21 cellular contexts compared by ENCODE assay signal in genomic region chr1:40413527-40414252, GRCh38. TPM values are rescaled to one million over a fixed set of nuclear protein-coding genes. Genes with fewer than 3 reads are reported as not detected.
DNase-seq lines count a peak whose midpoint lies in the region; ATAC-seq and TF ChIP-seq lines count a peak whose summit lies in the region.
"Had no signal": no experiment of that assay in that cellular context is flagged by ENCODE, and none has a peak within 500 bp of the region (broad histone marks: within the 10 kb centered on the region; RNA-seq: fewer than 3 reads in every experiment).

No MANE protein-coding gene starts in this region.

- H3K4me1 ChIP-seq in endodermal cell (ENCODE audit: control insufficient read depth, insufficient read depth, low read length) (peaks cover 3% of the 10 kb centered on the region), Peyer's patch (no peaks in the 10 kb centered on the region)
- H3K4me1 ChIP-seq: left lung, sigmoid colon, SJSA1, upper lobe of right lung had no signal

- no peaks in the 10 kb centered on the region for H3K27me3 Mint-ChIP-seq in activated naive CD4-positive, alpha-beta T cell treated with anti-CD3 and anti-CD28 coated beads for 36 hours (ENCODE audit: low read depth)
- no peaks in the 10 kb centered on the region for H3K27me3 Mint-ChIP-seq in activated CD8-positive, alpha-beta T cell treated with anti-CD3 and anti-CD28 coated beads for 36 hours
- H3K27me3 Mint-ChIP-seq in endodermal cell (ENCODE audit: insufficient read depth): no peaks in the 10 kb centered on the region
- no peaks in the 10 kb centered on the region for H3K27me3 Mint-ChIP-seq in stimulated activated naive B cell treated with anti-CD40 and anti-IgM and Interleukin-4, amounts not matched to agents 10 μg/mL and 1 μg/mL and 100 μg/mL, for 72 hours

- POLR2A ChIA-PET in activated CD8-positive, alpha-beta T cell treated with anti-CD3 and anti-CD28 coated beads for 36 hours (lab: Charles Lee): no interaction called here

- peak overlapping the region; percentile 55 for H3K27ac Mint-ChIP-seq in activated naive CD4-positive, alpha-beta T cell treated with anti-CD3 and anti-CD28 coated beads for 36 hours
- peak overlapping the region; percentile 70 for H3K27ac Mint-ChIP-seq in activated CD8-positive, alpha-beta T cell treated with anti-CD3 and anti-CD28 coated beads for 36 hours
- H3K27ac Mint-ChIP-seq in endodermal cell: no peak overlapping the region
- peak overlapping the region; percentile 80 for H3K27ac Mint-ChIP-seq in stimulated activated naive B cell treated with anti-CD40 and anti-IgM and Interleukin-4, amounts not matched to agents 10 μg/mL and 1 μg/mL and 100 μg/mL, for 72 hours

- no peak for TF ChIP-seq CTCF in activated CD8-positive, alpha-beta T cell treated with anti-CD3 and anti-CD28 coated beads for 36 hours (IDR thresholded peaks at IDR 0.05)
- TF ChIP-seq CTCF in endodermal cell (conservative IDR thresholded peaks at IDR 0.05) (no peak), Peyer's patch (IDR thresholded peaks at IDR 0.05) (no peak)

- H3K27ac ChIP-seq in endodermal cell (ENCODE audit: low read depth, low read length) (no peak overlapping the region), Peyer's patch (no peak overlapping the region)
- H3K27ac ChIP-seq: C4-2B, left lung, sigmoid colon, SJSA1, upper lobe of right lung, WERI-Rb-1 had no signal

- H3K4me1 Mint-ChIP-seq in activated naive CD4-positive, alpha-beta T cell treated with anti-CD3 and anti-CD28 coated beads for 36 hours (ENCODE audit: low read depth): peaks cover 18% of the 10 kb centered on the region
- H3K4me1 Mint-ChIP-seq in activated CD8-positive, alpha-beta T cell treated with anti-CD3 and anti-CD28 coated beads for 36 hours (ENCODE audit: low read depth): peaks cover 49% of the 10 kb centered on the region
- H3K4me1 Mint-ChIP-seq in endodermal cell: peaks cover 26% of the 10 kb centered on the region
- H3K4me1 Mint-ChIP-seq in stimulated activated naive B cell treated with anti-CD40 and anti-IgM and Interleukin-4, amounts not matched to agents 10 μg/mL and 1 μg/mL and 100 μg/mL, for 72 hours: peaks cover 0 to 6% of the 10 kb centered on the region in 2 donors
- H3K4me1 Mint-ChIP-seq: nephron progenitor cell had no signal

- no peaks in the 10 kb centered on the region for H3K9me3 Mint-ChIP-seq in activated naive CD4-positive, alpha-beta T cell treated with anti-CD3 and anti-CD28 coated beads for 36 hours
- no peaks in the 10 kb centered on the region for H3K9me3 Mint-ChIP-seq in activated CD8-positive, alpha-beta T cell treated with anti-CD3 and anti-CD28 coated beads for 36 hours
- H3K9me3 Mint-ChIP-seq in endodermal cell: no peaks in the 10 kb centered on the region
- H3K9me3 Mint-ChIP-seq in stimulated activated naive B cell treated with anti-CD40 and anti-IgM and Interleukin-4, amounts not matched to agents 10 μg/mL and 1 μg/mL and 100 μg/mL, for 72 hours: no peaks in the 10 kb centered on the region
- H3K9me3 Mint-ChIP-seq: H9, nephron progenitor cell had no signal

- H3K4me3 ChIP-seq in endodermal cell (ENCODE audit: low read length) (peak overlapping the region; percentile 5), Peyer's patch (no peak overlapping the region)
- H3K4me3 ChIP-seq: left lung, sigmoid colon, SJSA1, upper lobe of right lung had no signal

- no peak for DNase-seq in activated naive CD4-positive, alpha-beta T cell treated with anti-CD3 and anti-CD28 coated beads for 36 hours
- DNase-seq in activated naive CD4-positive, alpha-beta T cell treated with anti-CD3 and anti-CD28 coated beads, Interleukin-2, amount 50 U/mL, for 16 hours: no peak
- DNase-seq in activated CD8-positive, alpha-beta T cell treated with anti-CD3 and anti-CD28 coated beads for 36 hours: no peak
- DNase-seq in endodermal cell (no peak), Peyer's patch (no peak)
- DNase-seq in stimulated activated naive B cell treated with anti-CD40 and anti-IgM and Interleukin-4, amounts not matched to agents 10 μg/mL and 1 μg/mL and 100 μg/mL, for 72 hours: no peak
- DNase-seq: erythroblast; foreskin fibroblast; H9; left lung; NCI-H1417; nephron progenitor cell; NK-92 treated with Interleukin-12 subunit alpha and Interleukin-12 subunit beta, amount 100 ng/mL, for 24 hours; sigmoid colon; stimulated activated CD4-positive, alpha-beta T cell treated with anti-CD3 and anti-CD28 coated beads, Interleukin-15, amount 100 ng/mL, for 24 hours; substantia nigra; upper lobe of right lung; WERI-Rb-1 had no signal

- no peak overlapping the region for H3K4me3 Mint-ChIP-seq in activated naive CD4-positive, alpha-beta T cell treated with anti-CD3 and anti-CD28 coated beads for 36 hours
- no peak overlapping the region for H3K4me3 Mint-ChIP-seq in activated CD8-positive, alpha-beta T cell treated with anti-CD3 and anti-CD28 coated beads for 36 hours
- H3K4me3 Mint-ChIP-seq in endodermal cell: no peak overlapping the region
- H3K4me3 Mint-ChIP-seq in stimulated activated naive B cell treated with anti-CD40 and anti-IgM and Interleukin-4, amounts not matched to agents 10 μg/mL and 1 μg/mL and 100 μg/mL, for 72 hours: no peak overlapping the region
- H3K4me3 Mint-ChIP-seq: H9, nephron progenitor cell had no signal

- H3K27me3 ChIP-seq in endodermal cell (ENCODE audit: control insufficient read depth, insufficient read depth, low read length, poor library complexity, severe bottlenecking) (no peaks in the 10 kb centered on the region), Peyer's patch (no peaks in the 10 kb centered on the region)
- H3K27me3 ChIP-seq: left lung, sigmoid colon, SJSA1, upper lobe of right lung had no signal

- no peak for ATAC-seq in activated CD8-positive, alpha-beta T cell treated with anti-CD3 and anti-CD28 coated beads for 36 hours
- no peak for ATAC-seq in stimulated activated naive B cell treated with anti-CD40 and anti-IgM and Interleukin-4, amounts not matched to agents 10 μg/mL and 1 μg/mL and 100 μg/mL, for 72 hours (replicated peaks)
- ATAC-seq in HG03159 (IDR thresholded peaks at IDR 0.05; ENCODE audit: unreplicated experiment): no peak
- ATAC-seq: left lung, upper lobe of right lung had no signal

- no peak for TF ChIP-seq POLR2A in Peyer's patch (IDR thresholded peaks at IDR 0.05)

- CTCF ChIA-PET in activated naive CD4-positive, alpha-beta T cell treated with anti-CD3 and anti-CD28 coated beads for 36 hours (lab: Charles Lee): no interaction called here
- CTCF ChIA-PET in activated CD8-positive, alpha-beta T cell treated with anti-CD3 and anti-CD28 coated beads for 36 hours (lab: Charles Lee): interaction anchor here (2.4 kb wide), 1 partner anchor 9 kb away, joined by 10 read pairs; no protein-coding TSS in a partner anchor

- 89 to 91% methylated on average over 5 to 6 of the region's 6 CpGs for WGBS in endodermal cell (ENCODE audit: insufficient coverage in 1 of 2, insufficient read length in 1 of 2), 2 experiments

- H3K36me3 ChIP-seq in endodermal cell (ENCODE audit: control insufficient read depth, insufficient read depth, low read length) (peaks cover 79% of the 10 kb centered on the region), Peyer's patch (peaks cover 0 to 79% (median 0%) of the 10 kb centered on the region in 3 donors)

- intact Hi-C loops in activated naive CD4-positive, alpha-beta T cell treated with anti-CD3 and anti-CD28 coated beads for 36 hours (cut with micrococcal nuclease): no loop called here
- intact Hi-C loops in activated CD8-positive, alpha-beta T cell treated with anti-CD3 and anti-CD28 coated beads for 36 hours (cut with micrococcal nuclease): no loop called here

- H3K36me3 Mint-ChIP-seq in activated naive CD4-positive, alpha-beta T cell treated with anti-CD3 and anti-CD28 coated beads for 36 hours (ENCODE audit: low read depth): peaks cover 83% of the 10 kb centered on the region
- peaks cover 87% of the 10 kb centered on the region for H3K36me3 Mint-ChIP-seq in activated CD8-positive, alpha-beta T cell treated with anti-CD3 and anti-CD28 coated beads for 36 hours (ENCODE audit: low read depth)
- H3K36me3 Mint-ChIP-seq in endodermal cell (ENCODE audit: low read depth): peaks cover 63% of the 10 kb centered on the region
- peaks cover 45 to 71% of the 10 kb centered on the region in 2 donors for H3K36me3 Mint-ChIP-seq in stimulated activated naive B cell treated with anti-CD40 and anti-IgM and Interleukin-4, amounts not matched to agents 10 μg/mL and 1 μg/mL and 100 μg/mL, for 72 hours

- H3K9me3 ChIP-seq in endodermal cell (ENCODE audit: control insufficient read depth, low read length) (no peaks in the 10 kb centered on the region), Peyer's patch (no peaks in the 10 kb centered on the region)
- H3K9me3 ChIP-seq: left lung, sigmoid colon, SJSA1, upper lobe of right lung had no signal

- H3K9ac ChIP-seq in endodermal cell (ENCODE audit: extremely low read depth, low read length, poor library complexity, severe bottlenecking): no peak overlapping the region

RNA-seq across cellular contexts. Expression of gene ZFP69B, which starts 36.6 kb away (rescaled TPM):
- total RNA-seq in activated naive CD4-positive, alpha-beta T cell treated with anti-CD3 and anti-CD28 coated beads for 36 hours: 10 to 100 TPM; 11.2 to 11.3 TPM
- 1 to 10 TPM; 3.5 to 4.1 TPM for total RNA-seq in activated CD8-positive, alpha-beta T cell treated with anti-CD3 and anti-CD28 coated beads for 36 hours
- total RNA-seq in endodermal cell (10 to 100 TPM in 1 of 2 donors, 1 to 10 TPM in 1; 7.7 to 10.3 TPM), Peyer's patch (1 to 10 TPM in 3 of 4 donors, under 1 TPM in 1; 0.88 to 5.8 (median 2.3) TPM)
- 9.7 TPM for polyA plus RNA-seq in endodermal cell (2013, experiment 1 of 2)
- 9.7 TPM for polyA plus RNA-seq in endodermal cell (2013, experiment 2 of 2)

RNA-seq across cellular contexts. Expression of gene SMAP2, which starts 40.2 kb away (rescaled TPM):
- total RNA-seq in activated naive CD4-positive, alpha-beta T cell treated with anti-CD3 and anti-CD28 coated beads for 36 hours: 100 to 1,000 TPM; 390 to 391 TPM
- 100 to 1,000 TPM; 204 to 209 TPM for total RNA-seq in activated CD8-positive, alpha-beta T cell treated with anti-CD3 and anti-CD28 coated beads for 36 hours
- total RNA-seq in endodermal cell (10 to 100 TPM; 21.9 to 22.3 TPM), Peyer's patch (100 to 1,000 TPM in 1 of 4 donors, 10 to 100 TPM in 3; 24.7 to 170 (median 33.7) TPM)
- 18.0 TPM for polyA plus RNA-seq in endodermal cell (2013, experiment 1 of 2)
- polyA plus RNA-seq in endodermal cell (2013, experiment 2 of 2): 17.6 TPM
